Comparison of ENCODE assay signal across 16 cellular contexts in the genomic region with DNA sequence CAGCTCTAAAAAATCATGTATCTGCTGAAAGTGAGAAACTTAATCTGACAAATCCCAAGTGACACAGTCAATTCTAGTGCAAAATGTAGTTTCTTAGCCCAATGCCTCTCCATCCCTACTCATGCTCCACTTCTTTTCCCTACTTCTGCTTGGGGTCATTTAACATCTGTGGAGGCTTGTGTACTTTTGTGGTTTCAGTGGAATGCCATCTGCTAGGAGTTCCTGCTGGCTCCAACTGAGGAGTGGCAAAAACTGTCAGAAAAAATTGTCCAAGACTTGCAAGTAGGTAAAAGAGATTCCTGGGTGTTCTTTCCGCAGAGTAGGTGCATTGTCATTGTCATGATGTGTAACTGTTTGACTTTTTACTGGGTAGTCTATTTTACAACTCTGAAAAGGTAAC.
"Had no signal": no experiment of that assay in that cellular context is flagged by ENCODE, and none has a peak within 500 bp of the region (broad histone marks: within the 10 kb centered on the region; RNA-seq: fewer than 3 reads in every experiment).

No MANE protein-coding gene starts in this region.

- H3K9me3 ChIP-seq: breast epithelium, gastrocnemius medialis, heart right ventricle, left ventricle myocardium inferior, neutrophil, thyroid gland had no signal

- H3K36me3 ChIP-seq: breast epithelium, gastrocnemius medialis, heart right ventricle, left ventricle myocardium inferior, neutrophil, thyroid gland had no signal

- DNase-seq: activated CD4-positive, alpha-beta T cell treated with anti-CD3 and anti-CD28 coated beads, Interleukin-2, amount 50 U/mL, for 1 hour; activated naive CD4-positive, alpha-beta T cell treated with Interleukin-2 at 50 U/mL for 16 hours; activated T-cell treated with anti-CD3 and anti-CD28 coated beads for 4 hours; anterior cingulate cortex; dermis blood vessel endothelial cell; effector memory CD8-positive, alpha-beta T cell; gastrocnemius medialis; heart right ventricle; left ventricle myocardium inferior; natural killer cell; retina; stimulated activated CD4-positive, alpha-beta T cell treated with anti-CD3 and anti-CD28 coated beads, Interleukin-2, amount 100 ng/mL, for 48 hours; stimulated activated naive B cell treated with anti-CD40 and anti-IgM and Interleukin-4, amounts not matched to agents 10 μg/mL and 1 μg/mL and 100 μg/mL, for 72 hours; thyroid gland had no signal

- H3K27me3 ChIP-seq: breast epithelium, gastrocnemius medialis, neutrophil, thyroid gland had no signal

- H3K4me3 ChIP-seq: breast epithelium, gastrocnemius medialis, heart right ventricle, left ventricle myocardium inferior, thyroid gland had no signal

- H3K27ac ChIP-seq: breast epithelium, gastrocnemius medialis, heart right ventricle, left ventricle myocardium inferior, neutrophil, thyroid gland had no signal

- H3K4me1 ChIP-seq: breast epithelium, gastrocnemius medialis, heart right ventricle, left ventricle myocardium inferior had no signal
